ENCODE assay signal across 18 cellular contexts in the genomic region with DNA sequence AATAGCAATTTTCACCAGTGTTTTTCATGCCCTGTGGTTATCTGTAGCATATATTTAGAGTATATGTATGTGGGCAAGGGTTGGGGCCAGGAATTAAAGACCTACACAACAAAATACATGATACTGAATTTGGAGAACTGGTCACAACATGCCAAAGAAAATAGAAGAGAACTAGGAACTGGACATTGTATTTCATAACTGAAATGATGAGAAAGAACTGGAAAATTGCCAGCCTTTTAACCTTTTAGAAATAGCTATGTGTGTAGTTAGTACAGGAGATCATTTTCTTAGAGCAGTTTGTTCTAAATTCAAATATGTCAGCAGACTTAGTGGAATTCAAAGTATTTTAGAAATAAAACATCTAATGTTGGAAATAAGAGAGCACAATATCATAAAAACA.
DNase-seq lines count a peak whose midpoint lies in the region; ATAC-seq and TF ChIP-seq lines count a peak whose summit lies in the region.
"Had no signal": no experiment of that assay in that cellular context is flagged by ENCODE, and none has a peak within 500 bp of the region (broad histone marks: within the 10 kb centered on the region; RNA-seq: fewer than 3 reads in every experiment).

No MANE protein-coding gene starts in this region.

- peaks cover 3 to 42% of the 10 kb centered on the region in 2 experiments; a peak in 3 of 4 replicates for H3K4me1 ChIP-seq in SK-N-SH (ENCODE audit: control insufficient read depth in 1 of 2, insufficient read depth in 2 of 2, low read depth in 1 of 2, low read length in 1 of 2)
- H3K4me1 ChIP-seq in esophagus muscularis mucosa = peaks cover 44 to 77% (median 58%) of the 10 kb centered on the region in 4 donors
- H3K4me1 ChIP-seq in mesenchymal stem cell (ENCODE audit: control insufficient read depth, insufficient read depth, low read depth, low read length) = peaks cover 3% of the 10 kb centered on the region

- TF ChIP-seq EP300 in SK-N-SH (IDR thresholded peaks at IDR 0.05; ENCODE audit: borderline replicate concordance in 1 of 2, low read depth in 1 of 2, low read length in 1 of 2) (no peak), esophagus muscularis mucosa (IDR thresholded peaks at IDR 0.05) (no peak)

- DNase-seq in GM03348 (ENCODE audit: low spot score) (peak; percentile 6), SK-N-SH (no peak), esophagus muscularis mucosa (ENCODE audit: extremely low spot score) (no peak), mesenchymal stem cell (no peak), T-cell (no peak), NCI-H146 treated with DMSO at 0.1 percent for 48 hours (lab: John Stamatoyannopoulos, UW; ENCODE audit: unreplicated experiment) (no peak)
- DNase-seq: activated CD8-positive, alpha-beta memory T cell treated with anti-CD3 and anti-CD28 coated beads, Interleukin-2, amount 50 U/mL, for 4 hours; DMS153; NCI-H2029 treated with DMSO at 0.1 percent for 48 hours; NCI-H82; RPMI8226; stimulated activated naive CD4-positive, alpha-beta T cell; T-helper 2 cell had no signal

- H2BK12ac ChIP-seq in mesenchymal stem cell (ENCODE audit: low read length in 2 of 2) = no peak overlapping the region

- no peak for TF ChIP-seq POLR2A in esophagus muscularis mucosa (IDR thresholded peaks at IDR 0.05; ENCODE audit: low read depth)

- H3F3A ChIP-seq in SK-N-SH (replicated peaks; ENCODE audit: insufficient read depth) = peaks cover 43% of the 10 kb centered on the region

- no peak overlapping the region for H3K4ac ChIP-seq in mesenchymal stem cell (ENCODE audit: low read depth in 1 of 2, low read length in 2 of 2)

- no peak overlapping the region for H4K8ac ChIP-seq in mesenchymal stem cell (ENCODE audit: low read length)

- H2BK5ac ChIP-seq in mesenchymal stem cell (ENCODE audit: low read depth, low read length, poor library complexity, severe bottlenecking) = no peak overlapping the region

- no peak overlapping the region for H3K27ac Mint-ChIP-seq in T-cell

- H3K4me3 ChIP-seq in SK-N-SH (ENCODE audit: low read depth in 2 of 2, low read length in 1 of 2) (no peak overlapping the region), esophagus muscularis mucosa (no peak overlapping the region), mesenchymal stem cell (ENCODE audit: insufficient read depth in 1 of 2, low read depth in 1 of 2, low read length in 2 of 2) (no peak overlapping the region)
- H3K4me3 ChIP-seq: skin epidermis had no signal

- H3K4me2 ChIP-seq in SK-N-SH (0 out of 2 replicates have a peak overlapping the region, but pooled peaks have one; percentile 35), mesenchymal stem cell (ENCODE audit: low read length, poor library complexity, severe bottlenecking) (no peak overlapping the region)

- no peak for TF ChIP-seq RAD21 in SK-N-SH (IDR thresholded peaks at IDR 0.05; ENCODE audit: low read length)

- H2BK15ac ChIP-seq in mesenchymal stem cell (ENCODE audit: low read depth, poor library complexity, severe bottlenecking) = no peak overlapping the region

- CTCF ChIA-PET in SK-N-SH (lab: Yijun Ruan, JAX) (interaction anchor here (1.1 to 10.9 kb wide), 6 partner anchors 10 to 228 kb away, joined by 3 to 141 read pairs (median 52); no protein-coding TSS in a partner anchor), T-cell (lab: Charles Lee) (interaction anchor here in 1 of 2 donors (0.6 kb wide), 1 partner anchor 69 kb away, joined by 3 read pairs; no protein-coding TSS in a partner anchor)

- no peak overlapping the region for H2BK120ac ChIP-seq in mesenchymal stem cell (ENCODE audit: low read depth, low read length)

- peaks cover 6% of the 10 kb centered on the region; the same call in 1 of the 2 replicates for H3K9me3 ChIP-seq in SK-N-SH
- peaks cover 0 to 11% (median 2%) of the 10 kb centered on the region in 4 donors for H3K9me3 ChIP-seq in esophagus muscularis mucosa
- peaks cover 15% of the 10 kb centered on the region for H3K9me3 ChIP-seq in mesenchymal stem cell (ENCODE audit: control insufficient read depth, low read length)

- H2AFZ ChIP-seq in SK-N-SH (ENCODE audit: low read depth) (no peak overlapping the region), mesenchymal stem cell (ENCODE audit: low read depth, low read length) (no peak overlapping the region)

- no peak for TF ChIP-seq CTCF in SK-N-SH (IDR thresholded peaks at IDR 0.05)
- no peak for TF ChIP-seq CTCF in esophagus muscularis mucosa (IDR thresholded peaks at IDR 0.05)

- no peak overlapping the region for H3K14ac ChIP-seq in mesenchymal stem cell (ENCODE audit: low read length in 2 of 2)

- H3K27ac ChIP-seq in SK-N-SH (ENCODE audit: low read depth in 2 of 2, low read length in 1 of 2) (peak overlapping the region in 1 of 2 experiments; percentile 73; a peak in 2 of 4 replicates), esophagus muscularis mucosa (replicated peaks in 1 of 4) (peak overlapping the region; percentile 35 to 52 (median 47)), mesenchymal stem cell (ENCODE audit: low read length, poor library complexity, severe bottlenecking) (no peak overlapping the region)

- H3K79me2 ChIP-seq in SK-N-SH (ENCODE audit: insufficient read depth) = peaks cover 34% of the 10 kb centered on the region

- H4K20me1 ChIP-seq in SK-N-SH (ENCODE audit: insufficient read depth) = no peaks in the 10 kb centered on the region

- ATAC-seq in T-cell (replicated peaks in 1 of 4) (no peak), HG03175 (IDR thresholded peaks at IDR 0.05; ENCODE audit: unreplicated experiment) (no peak), GM21360 (IDR thresholded peaks at IDR 0.05; ENCODE audit: unreplicated experiment) (no peak)
- ATAC-seq: activated CD4-positive, CD25-positive, alpha-beta regulatory T cell treated with anti-CD3 and anti-CD28 coated beads, Interleukin-2, amount 50 U/mL, for 24 hours had no signal

- H3K4me1 Mint-ChIP-seq in T-cell = peaks cover 21 to 36% (median 26%) of the 10 kb centered on the region in 3 donors

- H3K36me3 ChIP-seq in SK-N-SH (replicated peaks in 1 of 2; ENCODE audit: control insufficient read depth in 1 of 2, insufficient read depth in 2 of 2, low read length in 1 of 2) (peaks cover 2 to 20% of the 10 kb centered on the region in 2 experiments), esophagus muscularis mucosa (no peaks in the 10 kb centered on the region), mesenchymal stem cell (ENCODE audit: control insufficient read depth in 1 of 2, insufficient read depth in 2 of 2, low read depth in 1 of 2, low read length in 2 of 2) (peaks cover 7% of the 10 kb centered on the region in 2 experiments)

- H3K36me3 Mint-ChIP-seq in T-cell = peaks cover 41% of the 10 kb centered on the region

- H3K9me2 ChIP-seq in SK-N-SH = no peaks in the 10 kb centered on the region

- H3K27me3 ChIP-seq in SK-N-SH (ENCODE audit: insufficient read depth) = no peaks in the 10 kb centered on the region
- H3K27me3 ChIP-seq in esophagus muscularis mucosa = no peaks in the 10 kb centered on the region
- H3K27me3 ChIP-seq in mesenchymal stem cell (ENCODE audit: control insufficient read depth in 1 of 2, insufficient read depth in 1 of 2, low read length in 2 of 2) = no peaks in the 10 kb centered on the region

- intact Hi-C loops in esophagus muscularis mucosa (cut with DNase I) = no loop called here

- H3K9ac ChIP-seq in SK-N-SH (no peak overlapping the region), mesenchymal stem cell (ENCODE audit: low read length) (peak overlapping the region; percentile 24)

- H3K79me1 ChIP-seq in mesenchymal stem cell (replicated peaks; ENCODE audit: low read length, poor library complexity, severe bottlenecking) = peaks cover 25% of the 10 kb centered on the region

- no peak overlapping the region for H3K18ac ChIP-seq in mesenchymal stem cell (ENCODE audit: low read depth in 1 of 2, low read length in 2 of 2)

- H2AK5ac ChIP-seq in mesenchymal stem cell (ENCODE audit: low read length, severe bottlenecking) = no peak overlapping the region

- H3K4me3 Mint-ChIP-seq in T-cell = no peak overlapping the region
- H3K4me3 Mint-ChIP-seq: activated naive CD4-positive, alpha-beta T cell treated with anti-CD3 and anti-CD28 coated beads, Interleukin-2, amount 50 U/mL, for 24 hours had no signal

- H3K27me3 Mint-ChIP-seq in T-cell = no peaks in the 10 kb centered on the region
- H3K27me3 Mint-ChIP-seq: activated naive CD4-positive, alpha-beta T cell treated with anti-CD3 and anti-CD28 coated beads, Interleukin-2, amount 50 U/mL, for 24 hours had no signal

- H3K9me3 Mint-ChIP-seq in T-cell = peaks cover 6 to 20% (median 8%) of the 10 kb centered on the region in 3 donors
- H3K9me3 Mint-ChIP-seq: activated naive CD4-positive, alpha-beta T cell treated with anti-CD3 and anti-CD28 coated beads, Interleukin-2, amount 50 U/mL, for 24 hours had no signal

- H4K91ac ChIP-seq in mesenchymal stem cell (ENCODE audit: low read length) = no peak overlapping the region

- POLR2A ChIA-PET in SK-N-SH (lab: Yijun Ruan, JAX) (no interaction called here), T-cell (lab: Charles Lee) (no interaction called here)

- H3K23ac ChIP-seq in mesenchymal stem cell (ENCODE audit: low read length in 2 of 2) = no peak overlapping the region

TF ChIP-seq in SK-N-SH, 30 proteins besides CTCF, POLR2A, EP300 and RAD21:
- TF ChIP-seq GABPA (IDR thresholded peaks at IDR 0.05; ENCODE audit: low read depth) (no peak), SIN3A (IDR thresholded peaks at IDR 0.05; ENCODE audit: borderline replicate concordance, low read depth, low read length) (no peak), RFX5 (IDR thresholded peaks at IDR 0.05; ENCODE audit: low read length) (no peak), MEF2A (IDR thresholded peaks at IDR 0.05; ENCODE audit: borderline replicate concordance, low read depth) (no peak), ELF1 (IDR thresholded peaks at IDR 0.05) (no peak), NFIC (IDR thresholded peaks at IDR 0.05; ENCODE audit: borderline replicate concordance) (peak; percentile 12; the same call in 1 of the 2 replicates)
